ENCODE assay signal across 11 cellular contexts in the genomic region with DNA sequence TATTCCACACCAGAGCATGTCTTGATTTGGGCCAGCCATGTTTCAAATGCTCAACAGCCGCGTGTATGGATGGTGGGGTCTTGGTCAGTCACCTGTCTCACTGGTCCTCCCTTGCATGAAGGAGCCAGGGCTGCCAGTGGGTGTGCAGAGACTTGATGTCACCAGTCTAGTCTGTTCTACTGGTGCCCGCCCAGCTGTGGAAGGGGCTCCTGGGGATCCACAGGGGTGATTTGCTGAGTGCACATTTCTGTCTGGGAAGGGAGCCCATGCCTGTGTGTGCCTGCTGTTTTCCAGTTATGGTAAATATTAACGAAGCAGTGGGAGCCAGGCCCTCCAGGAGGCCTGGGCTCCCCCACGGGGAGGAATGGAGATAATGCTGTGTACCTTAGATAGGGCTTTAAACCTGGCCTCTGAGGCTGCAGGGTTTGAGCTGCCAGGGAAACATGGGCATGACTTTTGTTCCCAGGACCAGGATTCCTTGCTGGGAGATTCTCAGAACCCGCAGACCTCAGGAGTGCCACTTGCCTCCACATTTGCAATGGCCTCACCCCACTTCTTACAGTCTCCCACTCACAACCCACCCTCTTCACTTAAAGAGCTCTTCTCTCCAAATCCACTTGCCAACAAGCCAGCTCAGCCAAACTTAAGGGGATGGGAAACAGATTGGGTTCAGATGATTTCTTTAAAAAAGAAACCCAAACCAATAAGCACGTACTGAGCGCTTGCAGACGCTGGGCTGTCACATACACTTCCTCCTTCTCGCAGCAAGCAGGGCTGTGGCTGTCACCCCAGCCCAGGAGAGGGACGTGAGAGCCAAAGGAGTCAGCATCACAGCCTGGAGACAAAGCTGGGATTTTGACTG. TPM values are rescaled to one million over a fixed set of nuclear protein-coding genes. Genes with fewer than 3 reads are reported as not detected.
A peak's percentile ranks its signal among the peaks of the same experiment; 100 is the strongest.
DNase-seq lines count a peak whose midpoint lies in the region; ATAC-seq and TF ChIP-seq lines count a peak whose summit lies in the region.
"Had no signal": no experiment of that assay in that cellular context is flagged by ENCODE, and none has a peak within 500 bp of the region (broad histone marks: within the 10 kb centered on the region; RNA-seq: fewer than 3 reads in every experiment).

No MANE protein-coding gene starts in this region.

- H3K9me3 ChIP-seq in endodermal cell (ENCODE audit: control insufficient read depth, low read length) = no peaks in the 10 kb centered on the region
- H3K9me3 ChIP-seq in neutrophil = no peaks in the 10 kb centered on the region

- H3K4me1 Mint-ChIP-seq in endodermal cell = peaks cover 77% of the 10 kb centered on the region

- H3K4me3 Mint-ChIP-seq in endodermal cell = peak overlapping the region; percentile 40

- H3K9ac ChIP-seq in endodermal cell (ENCODE audit: extremely low read depth, low read length, poor library complexity, severe bottlenecking) = no peak overlapping the region
- H3K9ac ChIP-seq: KMS-11 had no signal

- DNase-seq in GM13976 (ENCODE audit: low spot score) (peak; percentile 52), NCI-H226 (peak; percentile 28), endodermal cell (no peak), NCI-H510A treated with DMSO at 0.1 percent for 48 hours (lab: John Stamatoyannopoulos, UW) (no peak), DMS153 treated with DMSO at 0.1 percent for 48 hours (lab: John Stamatoyannopoulos, UW; ENCODE audit: unreplicated experiment) (no peak)
- DNase-seq: activated CD4-positive, alpha-beta T cell treated with anti-CD3 and anti-CD28 coated beads, Interleukin-2, amount 50 U/mL, for 4 hours; left cardiac atrium had no signal

- peak overlapping the region; percentile 60 for H3K4me3 ChIP-seq in endodermal cell (ENCODE audit: low read length)
- H3K4me3 ChIP-seq in neutrophil (ENCODE audit: low read depth in 1 of 2, low read length in 1 of 2) = peak overlapping the region in 1 of 2 experiments; percentile 6

- H3K27me3 Mint-ChIP-seq in endodermal cell (ENCODE audit: insufficient read depth) = no peaks in the 10 kb centered on the region

- no peaks in the 10 kb centered on the region for H3K36me3 Mint-ChIP-seq in endodermal cell (ENCODE audit: low read depth)

- in situ Hi-C loops in GM13976 (cut with MboI; ENCODE audit: low sequenced_read_pairs, unreplicated experiment) = no loop called here

- peak overlapping the region; percentile 90 for H3K27ac Mint-ChIP-seq in endodermal cell

- ATAC-seq in GM21367 (IDR thresholded peaks at IDR 0.05; ENCODE audit: unreplicated experiment) (no peak), HG03439 (IDR thresholded peaks at IDR 0.05; ENCODE audit: unreplicated experiment) (no peak)

- H3K27me3 ChIP-seq in endodermal cell (ENCODE audit: control insufficient read depth, insufficient read depth, low read length, poor library complexity, severe bottlenecking) = no peaks in the 10 kb centered on the region
- H3K27me3 ChIP-seq in neutrophil = no peaks in the 10 kb centered on the region

- peaks cover 44% of the 10 kb centered on the region for H3K4me1 ChIP-seq in endodermal cell (ENCODE audit: control insufficient read depth, insufficient read depth, low read length)
- peaks cover 10 to 11% of the 10 kb centered on the region in 2 experiments for H3K4me1 ChIP-seq in neutrophil (ENCODE audit: control insufficient read depth in 1 of 2, insufficient read depth in 1 of 2, low read depth in 1 of 2, low read length in 1 of 2)

- no peaks in the 10 kb centered on the region for H3K9me3 Mint-ChIP-seq in endodermal cell

- H3K27ac ChIP-seq in endodermal cell (ENCODE audit: low read depth, low read length) (no peak overlapping the region), neutrophil (peak overlapping the region; percentile 47)
- H3K27ac ChIP-seq: KMS-11 had no signal

- H3K36me3 ChIP-seq in endodermal cell (ENCODE audit: control insufficient read depth, insufficient read depth, low read length) (no peaks in the 10 kb centered on the region), neutrophil (no peaks in the 10 kb centered on the region)

- WGBS in endodermal cell (ENCODE audit: insufficient coverage in 1 of 2, insufficient read length in 1 of 2), 2 experiments = 71 to 83% methylated on average over 7 to 11 of the region's 11 CpGs

- no peak for TF ChIP-seq CTCF in GM13976 (IDR thresholded peaks at IDR 0.05; ENCODE audit: borderline replicate concordance, control extremely low read depth, extremely low read depth, insufficient read depth, missing control alignments)
- no peak for TF ChIP-seq CTCF in endodermal cell (conservative IDR thresholded peaks at IDR 0.05)
- TF ChIP-seq CTCF in neutrophil (IDR thresholded peaks at IDR 0.05) = no peak

RNA-seq across cellular contexts. Expression of gene VEGFA, which starts 54.1 kb away (rescaled TPM):
- total RNA-seq in endodermal cell = 100 to 1,000 TPM; 163 to 254 TPM
- 129 TPM for polyA plus RNA-seq in endodermal cell (2013, experiment 1 of 2)
- 99.2 TPM for polyA plus RNA-seq in endodermal cell (2013, experiment 2 of 2)

Comparison
In these comparisons a context has a peak if more than half of its experiments do, and no peak if none do; other contexts are left out.
1. DNase-seq: peak in GM13976 (single experiment) and NCI-H226 (single experiment); none in endodermal cell (single experiment), NCI-H510A treated with DMSO at 0.1 percent for 48 hours (single experiment) and DMS153 treated with DMSO at 0.1 percent for 48 hours (single experiment).